Comparison of ENCODE assay signal across 13 cellular contexts in genomic region chr1:109369167-109369746, GRCh38. TPM values are rescaled to one million over a fixed set of nuclear protein-coding genes. Genes with fewer than 3 reads are reported as not detected.
A peak's percentile ranks its signal among the peaks of the same experiment; 100 is the strongest.
DNase-seq lines count a peak whose midpoint lies in the region; ATAC-seq and TF ChIP-seq lines count a peak whose summit lies in the region.
"Had no signal": no experiment of that assay in that cellular context is flagged by ENCODE, and none has a peak within 500 bp of the region (broad histone marks: within the 10 kb centered on the region; RNA-seq: fewer than 3 reads in every experiment).

No MANE protein-coding gene starts in this region.

- no peak for TF ChIP-seq CTCF in upper lobe of right lung (IDR thresholded peaks at IDR 0.05)

- H3K4me3 ChIP-seq in mesenchymal stem cell (ENCODE audit: insufficient read depth in 1 of 2, low read depth in 1 of 2, low read length in 2 of 2) (no peak overlapping the region), upper lobe of right lung (no peak overlapping the region)
- H3K4me3 ChIP-seq: Peyer's patch had no signal

- H2BK15ac ChIP-seq in mesenchymal stem cell (ENCODE audit: low read depth, poor library complexity, severe bottlenecking): no peak overlapping the region

- H2AK5ac ChIP-seq in mesenchymal stem cell (ENCODE audit: low read length, severe bottlenecking): peak overlapping the region; percentile 67

- no peak overlapping the region for H2AFZ ChIP-seq in mesenchymal stem cell (ENCODE audit: low read depth, low read length)

- H3K9me3 ChIP-seq in mesenchymal stem cell (ENCODE audit: control insufficient read depth, low read length) (no peaks in the 10 kb centered on the region), upper lobe of right lung (no peaks in the 10 kb centered on the region)
- H3K9me3 ChIP-seq: Peyer's patch had no signal

- DNase-seq in NOMO-1 (lab: John Stamatoyannopoulos, UW; ENCODE audit: unreplicated experiment in 2 of 2) (peak; percentile 44 to 64), NOMO-1 treated with dmso at 0.1 percent for 144 hours (lab: John Stamatoyannopoulos, UW; ENCODE audit: unreplicated experiment) (no peak), amniotic epithelial cell (ENCODE audit: low read depth) (peak; percentile 63), mesenchymal stem cell (no peak), upper lobe of right lung (no peak), NCI-H146 treated with DMSO at 0.1 percent for 48 hours (lab: John Stamatoyannopoulos, UW; ENCODE audit: unreplicated experiment) (no peak)
- DNase-seq in activated naive CD4-positive, alpha-beta T cell treated with anti-CD3 and anti-CD28 coated beads, Interleukin-2, amount 50 U/mL, for 16 hours: no peak
- DNase-seq: activated T-cell treated with anti-CD3 and anti-CD28 coated beads, Interleukin-2, amount 50 U/mL, for 72 hours; left colon; NCI-H2029; Peyer's patch had no signal

- no peak overlapping the region for H2BK120ac ChIP-seq in mesenchymal stem cell (ENCODE audit: low read depth, low read length)

- peaks cover 11% of the 10 kb centered on the region for H3K79me1 ChIP-seq in mesenchymal stem cell (replicated peaks; ENCODE audit: low read length, poor library complexity, severe bottlenecking)

- H3K27ac ChIP-seq in mesenchymal stem cell (ENCODE audit: low read length, poor library complexity, severe bottlenecking) (peak overlapping the region; percentile 73), upper lobe of right lung (peak overlapping the region; percentile 78)
- H3K27ac ChIP-seq: 22Rv1 had no signal

- H2BK12ac ChIP-seq in mesenchymal stem cell (ENCODE audit: low read length in 2 of 2): peak overlapping the region in 1 of 2 experiments; percentile 93

- intact Hi-C loops in upper lobe of right lung (cut with DNase I): no loop called here

- H3K4me1 ChIP-seq in mesenchymal stem cell (ENCODE audit: control insufficient read depth, insufficient read depth, low read depth, low read length) (peaks cover 7% of the 10 kb centered on the region), upper lobe of right lung (peaks cover 48% of the 10 kb centered on the region)

- WGBS in mesenchymal stem cell: 100% methylated on average over 2 of the region's 6 CpGs

- H2BK5ac ChIP-seq in mesenchymal stem cell (ENCODE audit: low read depth, low read length, poor library complexity, severe bottlenecking): no peak overlapping the region

- H3K27me3 ChIP-seq in mesenchymal stem cell (ENCODE audit: control insufficient read depth in 1 of 2, insufficient read depth in 1 of 2, low read length in 2 of 2) (no peaks in the 10 kb centered on the region), upper lobe of right lung (no peaks in the 10 kb centered on the region)
- H3K27me3 ChIP-seq: Peyer's patch had no signal

- H3K23ac ChIP-seq in mesenchymal stem cell (ENCODE audit: low read length in 2 of 2): no peak overlapping the region

- no peak overlapping the region for H4K8ac ChIP-seq in mesenchymal stem cell (ENCODE audit: low read length)

- ATAC-seq in upper lobe of right lung: peak; percentile 42
- ATAC-seq in HG03439 (IDR thresholded peaks at IDR 0.05; ENCODE audit: unreplicated experiment): no peak
- ATAC-seq: activated T-cell treated with anti-CD3 and anti-CD28 coated beads, Interleukin-2, amount 50 U/mL, for 72 hours; left colon had no signal

- no peak overlapping the region for H4K91ac ChIP-seq in mesenchymal stem cell (ENCODE audit: low read length)

- H3K9ac ChIP-seq in mesenchymal stem cell (ENCODE audit: low read length): peak overlapping the region; percentile 63

- no peak overlapping the region for H3K4me2 ChIP-seq in mesenchymal stem cell (ENCODE audit: low read length, poor library complexity, severe bottlenecking)

- no peak overlapping the region for H3K14ac ChIP-seq in mesenchymal stem cell (ENCODE audit: low read length in 2 of 2)

- peak overlapping the region in 1 of 2 experiments; percentile 22 for H3K18ac ChIP-seq in mesenchymal stem cell (ENCODE audit: low read depth in 1 of 2, low read length in 2 of 2)

- H3K4ac ChIP-seq in mesenchymal stem cell (ENCODE audit: low read depth in 1 of 2, low read length in 2 of 2): no peak overlapping the region

- H3K36me3 ChIP-seq in mesenchymal stem cell (ENCODE audit: control insufficient read depth in 1 of 2, insufficient read depth in 2 of 2, low read depth in 1 of 2, low read length in 2 of 2) (peaks cover 0 to 10% of the 10 kb centered on the region in 2 experiments), upper lobe of right lung (peaks cover 24% of the 10 kb centered on the region)

RNA-seq across cellular contexts. Expression of gene SORT1, which starts 28.5 kb away (rescaled TPM):
- 42.3 TPM for polyA plus RNA-seq in mesenchymal stem cell (2013, experiment 1 of 2)
- polyA plus RNA-seq in mesenchymal stem cell (2013, experiment 2 of 2): 43.1 TPM
- total RNA-seq in upper lobe of right lung: 183 TPM

RNA-seq across cellular contexts. Expression of gene PSMA5, which starts 57.0 kb away (rescaled TPM):
- 80.5 TPM for polyA plus RNA-seq in mesenchymal stem cell (2013, experiment 1 of 2)
- polyA plus RNA-seq in mesenchymal stem cell (2013, experiment 2 of 2): 87.1 TPM
- 67.8 TPM for total RNA-seq in upper lobe of right lung

Comparison
In these comparisons a context has a peak if more than half of its experiments do, and no peak if none do; other contexts are left out.
1. DNase-seq: peak in NOMO-1 (2 of 2) and amniotic epithelial cell (single experiment); none in NOMO-1 treated with dmso at 0.1 percent for 144 hours (single experiment), mesenchymal stem cell (single experiment), upper lobe of right lung (single experiment), activated naive CD4-positive, alpha-beta T cell treated with anti-CD3 and anti-CD28 coated beads, Interleukin-2, amount 50 U/mL, for 16 hours (single experiment) and NCI-H146 treated with DMSO at 0.1 percent for 48 hours (single experiment).